ENCODE assay signal across 8 cellular contexts in genomic region chr1:39653546-39654031, GRCh38. TPM values are rescaled to one million over a fixed set of nuclear protein-coding genes. Genes with fewer than 3 reads are reported as not detected.
DNase-seq lines count a peak whose midpoint lies in the region; ATAC-seq and TF ChIP-seq lines count a peak whose summit lies in the region.

No MANE protein-coding gene starts in this region.

- peak; percentile 67 for DNase-seq in ACHN
- peak; percentile 78 for DNase-seq in GM20000 (ENCODE audit: low spot score)
- peak; percentile 85 for DNase-seq in NCI-H2227 treated with DMSO at 0.1 percent for 48 hours (lab: John Stamatoyannopoulos, UW)
- DNase-seq in cerebellum (ENCODE audit: low spot score) = peak; percentile 81
- peak; percentile 72 for DNase-seq in left lobe of liver (ENCODE audit: low spot score)
- peak; percentile 70 to 73 for DNase-seq in stimulated activated CD4-positive, alpha-beta T cell treated with anti-CD3 and anti-CD28 coated beads, Interleukin-2, amount 100 ng/mL, for 48 hours

- in situ Hi-C loops in ACHN (cut with HindIII; ENCODE audit: low pct_ligation_motif_present, low pct_unique_long_range_greater_than_20kb, low sequenced_read_pairs) = no loop called here

- peak; percentile 66 for TF ChIP-seq CTCF in GM20000 (IDR thresholded peaks at IDR 0.05; ENCODE audit: extremely low read depth, missing control alignments)

- peak; percentile 66 to 70 for ATAC-seq in activated CD4-positive, CD25-positive, alpha-beta regulatory T cell treated with anti-CD3 and anti-CD28 coated beads, Interleukin-2, amount 50 U/mL, for 24 hours
- peak; percentile 95 for ATAC-seq in left lobe of liver
- no peak for ATAC-seq in HG02798 (IDR thresholded peaks at IDR 0.05; ENCODE audit: poor library complexity, unreplicated experiment)

RNA-seq across cellular contexts. Expression of gene HEYL, which starts 14.1 kb away (rescaled TPM):
- total RNA-seq in cerebellum (0.82 TPM), left lobe of liver (1.9 TPM)

RNA-seq across cellular contexts. Expression of gene NT5C1A, which starts 18.3 kb away (rescaled TPM):
- total RNA-seq in cerebellum (1.00 TPM), left lobe of liver (not detected)

RNA-seq across cellular contexts. Expression of gene HPCAL4, which starts 37.6 kb away (rescaled TPM):
- total RNA-seq in cerebellum (27.9 TPM), left lobe of liver (0.08 TPM)

Comparison
In these comparisons a context has a peak if more than half of its experiments do, and no peak if none do; other contexts are left out.
1. RNA of gene HPCAL4, which starts 37.6 kb away (total RNA-seq): 27.9 TPM in cerebellum (single experiment); 0.08 TPM in left lobe of liver (single experiment); every median in the first group is over 10 times any median in the second.
2. Peak in every context shown above with its lines, with median percentiles within 50 percentile points of each other: DNase-seq.